ENCODE assay signal across 9 cellular contexts in the genomic region with DNA sequence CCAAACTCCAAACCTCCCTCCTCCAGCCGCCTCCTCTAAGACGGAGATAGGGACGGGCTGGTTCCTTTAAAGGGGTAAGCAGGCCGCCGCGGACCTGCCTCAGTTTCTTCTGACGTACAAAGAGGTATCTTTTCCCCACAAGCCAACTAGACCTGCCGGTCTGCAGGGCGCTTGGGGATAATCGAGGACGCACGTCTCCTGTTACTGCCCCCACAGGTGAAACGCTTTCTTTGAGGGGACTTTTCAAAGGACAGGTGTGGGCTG. TPM values are rescaled to one million over a fixed set of nuclear protein-coding genes. Genes with fewer than 3 reads are reported as not detected.
DNase-seq lines count a peak whose midpoint lies in the region; ATAC-seq and TF ChIP-seq lines count a peak whose summit lies in the region.
"Had no signal": no experiment of that assay in that cellular context is flagged by ENCODE, and none has a peak within 500 bp of the region (broad histone marks: within the 10 kb centered on the region; RNA-seq: fewer than 3 reads in every experiment).

No MANE protein-coding gene starts in this region.

- peak overlapping the region; percentile 78 for H3K4me2 ChIP-seq in GM23248 (ENCODE audit: unreplicated experiment)

- H3K27ac Mint-ChIP-seq in activated CD8-positive, alpha-beta T cell treated with anti-CD3 and anti-CD28 coated beads, Interleukin-2, amount 10 ng/mL, durations not matched to agents 7 days and 5 days, result peak overlapping the region; percentile 86
- H3K27ac Mint-ChIP-seq in stimulated activated memory B cell treated with anti-CD40 and anti-IgM and Interleukin-4, amounts not matched to agents 10 μg/mL and 1 μg/mL and 100 μg/mL, for 72 hours, result peak overlapping the region; percentile 93

- no peak for ATAC-seq in activated CD8-positive, alpha-beta T cell treated with anti-CD3 and anti-CD28 coated beads, Interleukin-2, amount 10 ng/mL, durations not matched to agents 7 days and 5 days
- ATAC-seq in stimulated activated memory B cell treated with anti-CD40 and anti-IgM and Interleukin-4, amounts not matched to agents 10 μg/mL and 1 μg/mL and 100 μg/mL, for 72 hours, result no peak
- no peak for ATAC-seq in GM18519 (IDR thresholded peaks at IDR 0.05; ENCODE audit: low FRiP score, unreplicated experiment)
- ATAC-seq in esophagus mucosa, result no peak

- no peaks in the 10 kb centered on the region for H4K20me1 ChIP-seq in GM23248 (ENCODE audit: insufficient read depth)

- peak overlapping the region; percentile 10 for H3K27ac ChIP-seq in GM23248

- peaks cover 24% of the 10 kb centered on the region for H3K79me2 ChIP-seq in GM23248 (ENCODE audit: insufficient read depth)

- POLR2A ChIA-PET in activated CD8-positive, alpha-beta T cell treated with anti-CD3 and anti-CD28 coated beads, Interleukin-2, amount 10 ng/mL, durations not matched to agents 7 days and 5 days (lab: Charles Lee), result interaction anchor here (1.0 to 1.6 kb wide), 6 partner anchors 9 to 69 kb away, joined by 3 to 10 read pairs (median 4); partner anchors contain the start of gene RFFL

- H3K9me3 ChIP-seq in BE2C, result no peaks in the 10 kb centered on the region
- H3K9me3 ChIP-seq in GM23248 (ENCODE audit: low read depth), result no peaks in the 10 kb centered on the region
- no peaks in the 10 kb centered on the region for H3K9me3 ChIP-seq in iPS-15b (ENCODE audit: control insufficient read depth, insufficient read depth, low read length)

- peak overlapping the region; percentile 73 for H3K9ac ChIP-seq in GM23248
- H3K9ac ChIP-seq in iPS-15b (ENCODE audit: low read depth, low read length), result peak overlapping the region; percentile 66

- TF ChIP-seq CTCF in BE2C (IDR thresholded peaks at IDR 0.05; ENCODE audit: low read depth, low read length), result no peak

- H3K36me3 Mint-ChIP-seq in activated CD8-positive, alpha-beta T cell treated with anti-CD3 and anti-CD28 coated beads, Interleukin-2, amount 10 ng/mL, durations not matched to agents 7 days and 5 days (ENCODE audit: low read depth), result peaks cover 5% of the 10 kb centered on the region
- no peaks in the 10 kb centered on the region for H3K36me3 Mint-ChIP-seq in stimulated activated memory B cell treated with anti-CD40 and anti-IgM and Interleukin-4, amounts not matched to agents 10 μg/mL and 1 μg/mL and 100 μg/mL, for 72 hours

- WGBS in GM23248 (ENCODE audit: low coverage in 1 of 2, low lambda C conversion rate in 2 of 2, missing lambda C conversion rate in 2 of 2), 2 experiments, result 1% methylated on average over 13 of the region's 13 CpGs

- H3F3A ChIP-seq in GM23248 (ENCODE audit: insufficient read depth), result 0 out of 2 replicates have a peak, but pooled peaks cover 7% of the 10 kb centered on the region

- CTCF ChIA-PET in activated CD8-positive, alpha-beta T cell treated with anti-CD3 and anti-CD28 coated beads, Interleukin-2, amount 10 ng/mL, durations not matched to agents 7 days and 5 days (lab: Charles Lee), result interaction anchor here (1.0 to 2.8 kb wide), 6 partner anchors 25 to 94 kb away, joined by 3 to 54 read pairs (median 6); partner anchors contain the start of genes RAD51D and RFFL

- no peaks in the 10 kb centered on the region for H3K4me1 ChIP-seq in BE2C
- H3K4me1 ChIP-seq in GM23248 (ENCODE audit: insufficient read depth), result peaks cover 19% of the 10 kb centered on the region
- peaks cover 34% of the 10 kb centered on the region for H3K4me1 ChIP-seq in iPS-15b (ENCODE audit: control insufficient read depth, insufficient read depth, low read length)

- H3K4me3 ChIP-seq in BE2C (ENCODE audit: low read depth, low read length), result peak overlapping the region; percentile 90
- H3K4me3 ChIP-seq in GM23248, result peak overlapping the region; percentile 75
- peak overlapping the region; percentile 76 for H3K4me3 ChIP-seq in iPS-15b (ENCODE audit: low read depth, low read length)

- no peak for DNase-seq in BE2C
- no peak for DNase-seq in GM23248
- no peak for DNase-seq in activated CD8-positive, alpha-beta T cell treated with anti-CD3 and anti-CD28 coated beads, Interleukin-2, amount 10 ng/mL, durations not matched to agents 7 days and 5 days
- DNase-seq in HK-2 (ENCODE audit: unreplicated experiment), result no peak

- H3K4me1 Mint-ChIP-seq in activated CD8-positive, alpha-beta T cell treated with anti-CD3 and anti-CD28 coated beads, Interleukin-2, amount 10 ng/mL, durations not matched to agents 7 days and 5 days (ENCODE audit: low read depth), result peaks cover 47% of the 10 kb centered on the region
- H3K4me1 Mint-ChIP-seq in stimulated activated memory B cell treated with anti-CD40 and anti-IgM and Interleukin-4, amounts not matched to agents 10 μg/mL and 1 μg/mL and 100 μg/mL, for 72 hours, result peaks cover 51% of the 10 kb centered on the region

- in situ Hi-C loops in GM23248 (cut with MboI), result loop anchor here (25.0 kb wide), 1 partner anchor 1424 kb away; no protein-coding TSS in a partner anchor

- no peaks in the 10 kb centered on the region for H3K9me3 Mint-ChIP-seq in activated CD8-positive, alpha-beta T cell treated with anti-CD3 and anti-CD28 coated beads, Interleukin-2, amount 10 ng/mL, durations not matched to agents 7 days and 5 days (ENCODE audit: insufficient read depth)
- H3K9me3 Mint-ChIP-seq in stimulated activated memory B cell treated with anti-CD40 and anti-IgM and Interleukin-4, amounts not matched to agents 10 μg/mL and 1 μg/mL and 100 μg/mL, for 72 hours, result no peaks in the 10 kb centered on the region

- no peaks in the 10 kb centered on the region for H3K27me3 Mint-ChIP-seq in activated CD8-positive, alpha-beta T cell treated with anti-CD3 and anti-CD28 coated beads, Interleukin-2, amount 10 ng/mL, durations not matched to agents 7 days and 5 days (ENCODE audit: low read depth)
- H3K27me3 Mint-ChIP-seq in stimulated activated memory B cell treated with anti-CD40 and anti-IgM and Interleukin-4, amounts not matched to agents 10 μg/mL and 1 μg/mL and 100 μg/mL, for 72 hours, result no peaks in the 10 kb centered on the region

- H3K4me3 Mint-ChIP-seq in activated CD8-positive, alpha-beta T cell treated with anti-CD3 and anti-CD28 coated beads, Interleukin-2, amount 10 ng/mL, durations not matched to agents 7 days and 5 days, result peak overlapping the region; percentile 88
- peak overlapping the region; percentile 94 for H3K4me3 Mint-ChIP-seq in stimulated activated memory B cell treated with anti-CD40 and anti-IgM and Interleukin-4, amounts not matched to agents 10 μg/mL and 1 μg/mL and 100 μg/mL, for 72 hours

- H3K9me2 ChIP-seq in GM23248 (ENCODE audit: insufficient read depth), result no peaks in the 10 kb centered on the region

- H3K36me3 ChIP-seq in BE2C (no peaks in the 10 kb centered on the region), GM23248 (ENCODE audit: low read depth) (no peaks in the 10 kb centered on the region), iPS-15b (ENCODE audit: control insufficient read depth, insufficient read depth, low read length) (no peaks in the 10 kb centered on the region)

- H3K27me3 ChIP-seq in BE2C (no peaks in the 10 kb centered on the region), GM23248 (replicated peaks; ENCODE audit: insufficient read depth) (no peaks in the 10 kb centered on the region), iPS-15b (ENCODE audit: control insufficient read depth, insufficient read depth, low read length) (peaks cover 4% of the 10 kb centered on the region)

- H2AFZ ChIP-seq in GM23248, result peak overlapping the region; percentile 78

RNA-seq across cellular contexts. Expression of gene RFFL, which starts 25.1 kb away (rescaled TPM):
- polyA plus RNA-seq in BE2C (2012; ENCODE audit: insufficient read depth, insufficient read length, low read depth), result 6.7 TPM
- 7.0 and 9.0 TPM in 2 replicates for total RNA-seq in GM23248 (2014; rRNA removed; shearing (Covaris generic))
- 3.9 and 4.2 TPM in 2 replicates for polyA plus RNA-seq in GM23248 (2016; fragmentation: Nextera tagmentation; extraction: Ambion mirVana)
- 10 to 100 TPM; 26.4 to 29.1 TPM for total RNA-seq in activated CD8-positive, alpha-beta T cell treated with anti-CD3 and anti-CD28 coated beads, Interleukin-2, amount 10 ng/mL, durations not matched to agents 7 days and 5 days
- total RNA-seq in esophagus mucosa, result 46.3 TPM

RNA-seq across cellular contexts. Expression of gene RAD51D, which starts 31.1 kb away (rescaled TPM):
- 5.4 TPM for polyA plus RNA-seq in BE2C (2012; ENCODE audit: insufficient read depth, insufficient read length, low read depth)
- total RNA-seq in GM23248 (2014; rRNA removed; shearing (Covaris generic)), result 2.8 and 9.9 TPM in 2 replicates
- polyA plus RNA-seq in GM23248 (2016; fragmentation: Nextera tagmentation; extraction: Ambion mirVana), result 7.7 and 8.0 TPM in 2 replicates
- total RNA-seq in activated CD8-positive, alpha-beta T cell treated with anti-CD3 and anti-CD28 coated beads, Interleukin-2, amount 10 ng/mL, durations not matched to agents 7 days and 5 days, result 10 to 100 TPM; 32.1 to 33.6 TPM
- 6.3 TPM for total RNA-seq in esophagus mucosa

RNA-seq across cellular contexts. Expression of gene FNDC8, which starts 32.8 kb away (rescaled TPM):
- polyA plus RNA-seq in BE2C (2012; ENCODE audit: insufficient read depth, insufficient read length, low read depth), result not detected
- total RNA-seq in GM23248 (2014; rRNA removed; shearing (Covaris generic)), result not detected in 2 replicates
- not detected in 2 replicates for polyA plus RNA-seq in GM23248 (2016; fragmentation: Nextera tagmentation; extraction: Ambion mirVana)
- total RNA-seq in activated CD8-positive, alpha-beta T cell treated with anti-CD3 and anti-CD28 coated beads, Interleukin-2, amount 10 ng/mL, durations not matched to agents 7 days and 5 days, result not detected
- not detected for total RNA-seq in esophagus mucosa
- total RNA-seq: M059J had no signal

RNA-seq across cellular contexts. Expression of gene NLE1, which starts 53.5 kb away (rescaled TPM):
- 78.1 TPM for polyA plus RNA-seq in BE2C (2012; ENCODE audit: insufficient read depth, insufficient read length, low read depth)
- total RNA-seq in GM23248 (2014; rRNA removed; shearing (Covaris generic)), result 16.7 and 18.5 TPM in 2 replicates
- polyA plus RNA-seq in GM23248 (2016; fragmentation: Nextera tagmentation; extraction: Ambion mirVana), result 6.8 and 6.9 TPM in 2 replicates
- total RNA-seq in activated CD8-positive, alpha-beta T cell treated with anti-CD3 and anti-CD28 coated beads, Interleukin-2, amount 10 ng/mL, durations not matched to agents 7 days and 5 days, result 10 to 100 TPM; 22.1 to 23.3 TPM
- total RNA-seq in esophagus mucosa, result 14.7 TPM

RNA-seq across cellular contexts. Expression of gene UNC45B, which starts 59.0 kb away (rescaled TPM):
- not detected for polyA plus RNA-seq in BE2C (2012; ENCODE audit: insufficient read depth, insufficient read length, low read depth)
- total RNA-seq in GM23248 (2014; rRNA removed; shearing (Covaris generic)), result not detected in 2 replicates
- polyA plus RNA-seq in GM23248 (2016; fragmentation: Nextera tagmentation; extraction: Ambion mirVana), result not detected in 2 replicates
- total RNA-seq in activated CD8-positive, alpha-beta T cell treated with anti-CD3 and anti-CD28 coated beads, Interleukin-2, amount 10 ng/mL, durations not matched to agents 7 days and 5 days, result not detected
- not detected for total RNA-seq in esophagus mucosa
